8 cellular contexts compared by ENCODE assay signal in the genomic region with DNA sequence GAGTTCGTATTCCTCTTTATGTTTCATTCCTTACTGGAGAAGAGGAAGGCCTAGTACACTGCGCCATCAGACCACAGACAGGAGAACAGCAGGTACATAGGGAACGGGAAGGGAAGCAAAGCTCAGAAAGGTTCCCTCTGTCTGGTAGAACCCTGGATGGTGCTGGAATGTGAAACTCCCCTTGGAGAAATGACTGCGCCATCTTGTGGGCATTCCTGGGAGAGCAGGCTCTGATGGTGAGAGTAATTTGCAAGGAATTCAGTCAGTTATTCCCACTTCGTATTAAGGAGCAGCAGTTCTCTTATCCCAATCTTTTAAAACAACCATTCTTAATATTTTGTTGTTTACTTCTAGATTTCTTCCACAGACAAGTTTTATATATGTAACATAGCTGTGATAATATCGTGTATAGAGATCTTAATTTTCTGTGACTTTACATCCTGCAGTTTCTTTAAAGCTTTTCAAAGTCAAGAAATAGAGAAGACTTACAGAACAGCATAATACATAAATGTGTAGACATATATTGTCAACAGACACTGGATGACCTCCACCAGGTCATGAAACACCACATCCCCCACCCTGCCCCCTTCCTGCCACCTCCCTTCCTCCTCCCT.
DNase-seq lines count a peak whose midpoint lies in the region; ATAC-seq lines count a peak whose summit lies in the region.

No MANE protein-coding gene starts in this region.

- DNase-seq in Daoy (ENCODE audit: low read depth) (peak; percentile 64), MG63 (peak; percentile 37), SKM-1 (lab: John Stamatoyannopoulos, UW; ENCODE audit: unreplicated experiment) (peak; percentile 32), adipocyte (ENCODE audit: low read depth) (peak; percentile 88), left cardiac atrium (peak; percentile 51), retina (peak; percentile 79), NCI-H187 treated with DMSO at 0.1 percent for 48 hours (lab: John Stamatoyannopoulos, UW) (no peak)

- intact Hi-C loops in left cardiac atrium (cut with DNase I): no loop called here

- no peak overlapping the region for H3K4me3 ChIP-seq in MG63
- no peak overlapping the region for H3K4me3 ChIP-seq in adipocyte (ENCODE audit: low read length)

- no peak overlapping the region for H3K9ac ChIP-seq in adipocyte (ENCODE audit: low read length)

- H3K4me1 ChIP-seq in adipocyte (ENCODE audit: control insufficient read depth, insufficient read depth, low read length): no peaks in the 10 kb centered on the region

- ATAC-seq in left cardiac atrium: peak in 1 of 2 donors; percentile 57
- no peak for ATAC-seq in HG03139 (IDR thresholded peaks at IDR 0.05; ENCODE audit: unreplicated experiment)

- H3K27me3 ChIP-seq in MG63 (no peaks in the 10 kb centered on the region), adipocyte (replicated peaks; ENCODE audit: control insufficient read depth, insufficient read depth, low read length) (peaks cover 24% of the 10 kb centered on the region)

- H3K36me3 ChIP-seq in MG63: no peaks in the 10 kb centered on the region
- no peaks in the 10 kb centered on the region for H3K36me3 ChIP-seq in adipocyte (ENCODE audit: control insufficient read depth, insufficient read depth, low read length, severe bottlenecking)

- H3K9me3 ChIP-seq in MG63 (no peaks in the 10 kb centered on the region), adipocyte (ENCODE audit: control insufficient read depth, low read length) (no peaks in the 10 kb centered on the region)
